ENCODE assay signal across 13 cellular contexts in genomic region chr19:4077011-4077382, GRCh38. TPM values are rescaled to one million over a fixed set of nuclear protein-coding genes. Genes with fewer than 3 reads are reported as not detected.
DNase-seq lines count a peak whose midpoint lies in the region; ATAC-seq, FAIRE-seq and TF ChIP-seq lines count a peak whose summit lies in the region.
"Had no signal": no experiment of that assay in that cellular context is flagged by ENCODE, and none has a peak within 500 bp of the region (broad histone marks: within the 10 kb centered on the region; RNA-seq: fewer than 3 reads in every experiment).

No MANE protein-coding gene starts in this region.

- in situ Hi-C loops in Panc1 (cut with HindIII; ENCODE audit: low pct_unique_long_range_greater_than_20kb, low sequenced_read_pairs): no loop called here

- TF ChIP-seq CTCF in Panc1 (IDR thresholded peaks at IDR 0.05) (no peak), gastroesophageal sphincter (IDR thresholded peaks at IDR 0.05) (no peak), sigmoid colon (IDR thresholded peaks at IDR 0.05) (no peak), smooth muscle cell (IDR thresholded peaks at IDR 0.05; ENCODE audit: borderline replicate concordance, insufficient read depth, poor library complexity, severe bottlenecking) (no peak)

- no peaks in the 10 kb centered on the region for H4K20me1 ChIP-seq in smooth muscle cell (ENCODE audit: low read depth)

- CTCF ChIA-PET in Panc1 (lab: Charles Lee): no interaction called here

- intact Hi-C loops in Panc1 (cut with micrococcal nuclease; ENCODE audit: unreplicated experiment): no loop called here
- intact Hi-C loops in sigmoid colon (cut with DNase I): no loop called here

- no TSS peak for BruUV-seq in Panc1 (replicated peaks; lab: Mats Ljungman, UMichigan)

- H3K9me3 ChIP-seq in Panc1 (ENCODE audit: control insufficient read depth, insufficient read depth, low read depth, low read length) (no peaks in the 10 kb centered on the region), gastroesophageal sphincter (no peaks in the 10 kb centered on the region), sigmoid colon (no peaks in the 10 kb centered on the region), smooth muscle cell (replicated peaks; ENCODE audit: low read depth) (no peaks in the 10 kb centered on the region)

- TF ChIP-seq EP300 in gastroesophageal sphincter (IDR thresholded peaks at IDR 0.05): no peak
- TF ChIP-seq EP300 in sigmoid colon (IDR thresholded peaks at IDR 0.05): no peak

- POLR2A ChIA-PET in Panc1 (lab: Charles Lee): no interaction called here

- DNase-seq in GM19239 (ENCODE audit: insufficient read length, low spot score) (no peak), Panc1 (ENCODE audit: low read depth, low spot score) (no peak), sigmoid colon (no peak), smooth muscle cell (lab: John Stamatoyannopoulos, UW; ENCODE audit: unreplicated experiment) (no peak), CD1c-positive myeloid dendritic cell (ENCODE audit: extremely low spot score) (no peak), NCI-H510A treated with DMSO at 0.1 percent for 48 hours (lab: John Stamatoyannopoulos, UW) (no peak)
- DNase-seq: activated gamma-delta T cell, DMS79, foreskin fibroblast, NCI-H1694 had no signal

- peaks cover 4% of the 10 kb centered on the region for H3K4me1 ChIP-seq in Panc1 (ENCODE audit: control insufficient read depth, insufficient read depth, low read length)
- H3K4me1 ChIP-seq in gastroesophageal sphincter: peaks cover 0 to 20% (median 10%) of the 10 kb centered on the region in 3 donors
- H3K4me1 ChIP-seq in sigmoid colon: peaks cover 0 to 19% (median 12%) of the 10 kb centered on the region in 4 donors
- no peaks in the 10 kb centered on the region for H3K4me1 ChIP-seq in smooth muscle cell (ENCODE audit: low read depth)

- H3K79me2 ChIP-seq in smooth muscle cell (ENCODE audit: low read depth): no peaks in the 10 kb centered on the region

- TF ChIP-seq POLR2A in gastroesophageal sphincter (IDR thresholded peaks at IDR 0.05) (no peak), sigmoid colon (IDR thresholded peaks at IDR 0.05) (no peak)

- H3K4me3 ChIP-seq in Panc1 (ENCODE audit: low read depth in 2 of 2, low read length in 2 of 2): no peak overlapping the region
- no peak overlapping the region for H3K4me3 ChIP-seq in gastroesophageal sphincter
- H3K4me3 ChIP-seq in sigmoid colon: no peak overlapping the region
- H3K4me3 ChIP-seq in smooth muscle cell: no peak overlapping the region

- ATAC-seq in Panc1 (peak; percentile 28; the same call in 1 of the 2 replicates), gastroesophageal sphincter (no peak), HG03108 (IDR thresholded peaks at IDR 0.05; ENCODE audit: unreplicated experiment) (no peak)

- WGBS in gastroesophageal sphincter (ENCODE audit: low coverage in 1 of 2), 2 donors: 48% methylated on average over 2 of the region's 3 CpGs; no CpG with 5 or more reads in 1 of the 2 donors
- WGBS in sigmoid colon, 2 donors: 84 to 87% methylated on average over 3 of the region's 3 CpGs
- 68% methylated on average over 3 of the region's 3 CpGs for WGBS in smooth muscle cell (ENCODE audit: low lambda C conversion rate)

- no peaks in the 10 kb centered on the region for H3F3A ChIP-seq in smooth muscle cell (ENCODE audit: low read depth)

- no peak overlapping the region; the same call in 1 of the 2 replicates for H3K27ac ChIP-seq in Panc1 (ENCODE audit: low read length)
- H3K27ac ChIP-seq in gastroesophageal sphincter: peak overlapping the region in 3 of 4 donors; percentile 77 to 90 (median 85)
- H3K27ac ChIP-seq in sigmoid colon: peak overlapping the region; percentile 82 to 88 (median 83)
- no peak overlapping the region for H3K27ac ChIP-seq in smooth muscle cell (ENCODE audit: low read depth)

- H3K27me3 ChIP-seq in Panc1 (ENCODE audit: control insufficient read depth, insufficient read depth, low read length) (no peaks in the 10 kb centered on the region), gastroesophageal sphincter (no peaks in the 10 kb centered on the region), sigmoid colon (no peaks in the 10 kb centered on the region), smooth muscle cell (ENCODE audit: low read depth) (no peaks in the 10 kb centered on the region)

- H2AFZ ChIP-seq in smooth muscle cell (ENCODE audit: low read depth): no peak overlapping the region

- no peaks in the 10 kb centered on the region for H3K36me3 ChIP-seq in Panc1 (ENCODE audit: control insufficient read depth, insufficient read depth, low read length)
- H3K36me3 ChIP-seq in gastroesophageal sphincter: no peaks in the 10 kb centered on the region
- no peaks in the 10 kb centered on the region for H3K36me3 ChIP-seq in sigmoid colon
- H3K36me3 ChIP-seq in smooth muscle cell (ENCODE audit: low read depth): no peaks in the 10 kb centered on the region

- no peak overlapping the region for H3K9ac ChIP-seq in smooth muscle cell (ENCODE audit: low read depth)

- no peak overlapping the region for H3K4me2 ChIP-seq in smooth muscle cell

- peak; percentile 8 for FAIRE-seq in GM19239 (lab: Jason Lieb, UNC)
- FAIRE-seq: colon had no signal

RNA-seq across cellular contexts. Expression of gene ZBTB7A, which starts 10.3 kb away (rescaled TPM):
- total RNA-seq in Panc1 (2021; ENCODE audit: unreplicated experiment) (48.0 TPM), gastroesophageal sphincter (100 to 1,000 TPM in 1 of 4 donors, 10 to 100 TPM in 3; 65.6 to 122 (median 82.4) TPM), sigmoid colon (10 to 100 TPM; 35.4 to 53.2 (median 44.8) TPM), smooth muscle cell (13.3 and 16.1 TPM in 2 replicates)
- 42.8 TPM for polyA plus RNA-seq in Panc1 (2012; ENCODE audit: insufficient read length)
- polyA plus RNA-seq in sigmoid colon (10 to 100 TPM; 22.8 to 39.1 (median 23.8) TPM), smooth muscle cell (36.0 and 53.4 TPM in 2 replicates)

RNA-seq across cellular contexts. Expression of gene MAP2K2, which starts 46.9 kb away (rescaled TPM):
- 151 TPM for total RNA-seq in Panc1 (2021; ENCODE audit: unreplicated experiment)
- 197 TPM for polyA plus RNA-seq in Panc1 (2012; ENCODE audit: insufficient read length)
- 100 to 1,000 TPM in 1 of 4 donors, 10 to 100 TPM in 3; 53.3 to 112 (median 69.7) TPM for total RNA-seq in gastroesophageal sphincter
- 10 to 100 TPM; 48.2 to 76.4 (median 65.3) TPM for total RNA-seq in sigmoid colon
- polyA plus RNA-seq in sigmoid colon: 100 to 1,000 TPM; 196 to 278 (median 253) TPM
- 79.1 and 90.1 TPM in 2 replicates for total RNA-seq in smooth muscle cell
- polyA plus RNA-seq in smooth muscle cell: 186 and 193 TPM in 2 replicates

Comparison
In these comparisons a context has a peak if more than half of its experiments do, and no peak if none do; other contexts are left out.
1. H3K27ac ChIP-seq: peak in gastroesophageal sphincter (3 of 4) and sigmoid colon (4 of 4); none in Panc1 (single experiment) and smooth muscle cell (single experiment).